ENCODE assay signal across 26 cellular contexts in genomic region chr20:49818810-49819209, GRCh38.
"Had no signal": no experiment of that assay in that cellular context is flagged by ENCODE, and none has a peak within 500 bp of the region (broad histone marks: within the 10 kb centered on the region; RNA-seq: fewer than 3 reads in every experiment).

No MANE protein-coding gene starts in this region.

- H3K4me3 Mint-ChIP-seq: central memory CD8-positive, alpha-beta T cell; nephron; neural progenitor cell; stimulated activated memory B cell treated with anti-CD40 and anti-IgM and Interleukin-4, amounts not matched to agents 10 μg/mL and 1 μg/mL and 100 μg/mL, for 72 hours had no signal

- ATAC-seq: left lung; psoas muscle; right cardiac atrium; stimulated activated memory B cell treated with anti-CD40 and anti-IgM and Interleukin-4, amounts not matched to agents 10 μg/mL and 1 μg/mL and 100 μg/mL, for 72 hours; stimulated activated naive CD8-positive, alpha-beta T cell treated with anti-CD3 and anti-CD28 coated beads, Interleukin-15, Interleukin-2, amounts not matched to agents 100 U/mL and 50 U/mL, for 24 hours had no signal

- H3K27me3 ChIP-seq: colonic mucosa, left lung, neural progenitor cell, ovary, sigmoid colon, tibial nerve, upper lobe of left lung, uterus had no signal

- DNase-seq: colonic mucosa; dermis blood vessel endothelial cell; effector memory CD4-positive, alpha-beta T cell; head of caudate nucleus; kidney; left lung; mammary epithelial cell; mesendoderm; midbrain; nucleus accumbens; ovary; posterior cingulate gyrus; psoas muscle; right cardiac atrium; sigmoid colon; stimulated activated CD4-positive, alpha-beta T cell treated with anti-CD3 and anti-CD28 coated beads, Interleukin-4, amount 100 ng/mL, for 4 hours; stimulated activated naive CD8-positive, alpha-beta T cell treated with anti-CD3 and anti-CD28 coated beads, Interleukin-15, Interleukin-2, amounts not matched to agents 100 U/mL and 50 U/mL, for 24 hours; substantia nigra; upper lobe of left lung; uterus had no signal

- H3K9me3 Mint-ChIP-seq: central memory CD8-positive, alpha-beta T cell; nephron; neural progenitor cell; stimulated activated memory B cell treated with anti-CD40 and anti-IgM and Interleukin-4, amounts not matched to agents 10 μg/mL and 1 μg/mL and 100 μg/mL, for 72 hours had no signal

- H3K9me3 ChIP-seq: colonic mucosa, left lung, ovary, psoas muscle, sigmoid colon, thoracic aorta, tibial nerve, upper lobe of left lung, uterus had no signal

- H3K36me3 ChIP-seq: colonic mucosa, ovary, uterus had no signal

- H3K27ac ChIP-seq: colonic mucosa, neural progenitor cell, ovary, sigmoid colon, thoracic aorta, tibial nerve, uterus had no signal

- H3K27me3 Mint-ChIP-seq: central memory CD8-positive, alpha-beta T cell; stimulated activated memory B cell treated with anti-CD40 and anti-IgM and Interleukin-4, amounts not matched to agents 10 μg/mL and 1 μg/mL and 100 μg/mL, for 72 hours had no signal

- H3K4me3 ChIP-seq: colonic mucosa, left lung, neural progenitor cell, ovary, psoas muscle, sigmoid colon, thoracic aorta, tibial nerve, upper lobe of left lung, uterus had no signal

- H3K27ac Mint-ChIP-seq: nephron; neural progenitor cell; stimulated activated memory B cell treated with anti-CD40 and anti-IgM and Interleukin-4, amounts not matched to agents 10 μg/mL and 1 μg/mL and 100 μg/mL, for 72 hours had no signal

- H3K4me1 ChIP-seq: neural progenitor cell had no signal
